Comparison of ENCODE assay signal across 17 cellular contexts in the genomic region with DNA sequence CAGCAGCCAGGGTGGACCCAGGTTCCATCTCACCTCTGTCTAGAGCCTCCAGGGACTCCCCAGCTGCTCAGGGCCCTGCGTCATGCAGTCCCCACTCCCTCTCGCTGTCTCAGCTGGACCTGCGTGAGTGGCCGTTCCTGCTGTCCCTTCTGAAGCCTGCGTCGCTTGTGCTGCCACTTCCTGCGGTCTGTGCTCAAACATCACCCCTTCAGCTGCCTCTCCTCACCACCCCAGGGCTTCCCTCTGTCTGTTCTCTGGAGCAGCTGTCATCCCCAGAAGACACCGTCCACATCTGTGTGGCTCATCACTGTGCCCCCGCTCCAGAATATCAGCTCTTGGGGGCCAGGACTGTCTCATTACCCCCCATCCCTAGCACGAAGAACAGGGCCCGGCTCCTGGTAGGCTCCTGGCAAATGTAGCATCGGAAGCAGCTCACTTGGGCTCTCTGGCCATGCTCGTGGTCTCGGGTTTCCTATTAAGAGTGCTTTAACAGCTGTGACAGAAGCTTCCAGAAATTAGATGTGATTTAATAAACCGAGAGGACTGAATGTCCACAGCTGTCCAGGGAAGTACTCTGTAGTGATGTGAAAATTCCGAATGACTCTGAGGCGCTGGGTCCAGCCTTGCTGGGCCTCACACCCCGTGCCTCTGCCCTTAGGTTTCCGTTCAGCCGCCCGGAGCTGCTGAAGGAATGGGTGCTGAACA. TPM values are rescaled to one million over a fixed set of nuclear protein-coding genes. Genes with fewer than 3 reads are reported as not detected.
DNase-seq lines count a peak whose midpoint lies in the region; ATAC-seq and TF ChIP-seq lines count a peak whose summit lies in the region.
"Had no signal": no experiment of that assay in that cellular context is flagged by ENCODE, and none has a peak within 500 bp of the region (broad histone marks: within the 10 kb centered on the region; RNA-seq: fewer than 3 reads in every experiment).

No MANE protein-coding gene starts in this region.

- TF ChIP-seq CTCF in DND-41 (IDR thresholded peaks at IDR 0.05; ENCODE audit: borderline replicate concordance, extremely low read depth, low read length, poor library complexity, severe bottlenecking) (no peak), natural killer cell (IDR thresholded peaks at IDR 0.05) (no peak), lower lobe of right lung (IDR thresholded peaks at IDR 0.05) (no peak)

- H3K36me3 ChIP-seq in BLaER1 treated with 17β-estradiol and CSF1 and Interleukin-3, amounts not matched to agents 10 nM and 100 nM: peaks cover 57 to 73% (median 64%) of the 10 kb centered on the region in 11 experiments
- peaks cover 72% of the 10 kb centered on the region for H3K36me3 ChIP-seq in DND-41 (ENCODE audit: insufficient read depth, low read length)
- H3K36me3 ChIP-seq in lower lobe of right lung: peaks cover 59% of the 10 kb centered on the region
- H3K36me3 ChIP-seq: uterus had no signal

- no peak overlapping the region for H2AFZ ChIP-seq in DND-41 (ENCODE audit: low read depth, low read length)

- peak overlapping the region in 1 of 11 experiments; percentile 1; a peak in 1 of 22 replicates for H3K27ac ChIP-seq in BLaER1 treated with 17β-estradiol and CSF1 and Interleukin-3, amounts not matched to agents 10 nM and 100 nM
- H3K27ac ChIP-seq in DND-41 (ENCODE audit: low read length): no peak overlapping the region
- H3K27ac ChIP-seq in lower lobe of right lung: no peak overlapping the region
- H3K27ac ChIP-seq: uterus had no signal

- H3K27ac Mint-ChIP-seq in activated T-helper 17 cell treated with anti-CD3 and anti-CD28 coated beads, Interleukin-2, amount 50 U/mL, for 72 hours: peak overlapping the region; percentile 45
- H3K27ac Mint-ChIP-seq in natural killer cell: peak overlapping the region in 1 of 2 donors; percentile 11

- DNase-seq in DND-41 (no peak), natural killer cell (no peak), NCI-H2171 treated with DMSO at 0.1 percent for 48 hours (lab: John Stamatoyannopoulos, UW) (no peak), lower lobe of right lung (no peak), NCI-H1092 (lab: John Stamatoyannopoulos, UW) (no peak)
- DNase-seq: activated effector memory CD4-positive, alpha-beta T cell treated with anti-CD3 and anti-CD28 coated beads, Interleukin-2, amount 50 U/mL, for 16 hours; islet precursor cell; NCI-H446 treated with DMSO at 0.1 percent for 48 hours; OCI-M1; stimulated activated CD4-positive, alpha-beta T cell treated with anti-CD3 and anti-CD28 coated beads, Interleukin-2, amount 100 ng/mL, for 48 hours; uterus had no signal

- ATAC-seq in DND-41 (ENCODE audit: insufficient read depth, low read depth): no peak
- no peak for ATAC-seq in activated T-helper 17 cell treated with anti-CD3 and anti-CD28 coated beads, Interleukin-2, amount 50 U/mL, for 72 hours (replicated peaks)
- ATAC-seq in natural killer cell: no peak
- no peak for ATAC-seq in GM18511 (IDR thresholded peaks at IDR 0.05; ENCODE audit: unreplicated experiment)
- ATAC-seq in lower lobe of right lung: no peak
- ATAC-seq: HepG2, right cardiac atrium, SK-N-SH treated with all-trans-retinoic acid at 6 μM for 48 hours had no signal

- peak overlapping the region in 5 of 11 experiments; percentile 22 to 89 (median 47); a peak in 6 of 22 replicates for H3K9ac ChIP-seq in BLaER1 treated with 17β-estradiol and CSF1 and Interleukin-3, amounts not matched to agents 10 nM and 100 nM
- H3K9ac ChIP-seq in DND-41 (ENCODE audit: low read depth, low read length): no peak overlapping the region

- H3K4me2 ChIP-seq in BLaER1 treated with 17β-estradiol and CSF1 and Interleukin-3, amounts not matched to agents 10 nM and 100 nM: peak overlapping the region; percentile 10 to 97 (median 90); a peak in 19 of 22 replicates
- 0 out of 2 replicates have a peak overlapping the region, but pooled peaks have one; percentile 76 for H3K4me2 ChIP-seq in DND-41 (ENCODE audit: insufficient read depth, low read length)

- no peaks in the 10 kb centered on the region for H3K9me3 ChIP-seq in BLaER1 treated with 17β-estradiol and CSF1 and Interleukin-3, amounts not matched to agents 10 nM and 100 nM (replicated peaks in 1 of 11)
- no peaks in the 10 kb centered on the region for H3K9me3 ChIP-seq in DND-41 (ENCODE audit: insufficient read depth, low read length, severe bottlenecking)
- H3K9me3 ChIP-seq in lower lobe of right lung: no peaks in the 10 kb centered on the region
- H3K9me3 ChIP-seq: uterus had no signal

- H3K27me3 Mint-ChIP-seq in activated T-helper 17 cell treated with anti-CD3 and anti-CD28 coated beads, Interleukin-2, amount 50 U/mL, for 72 hours: no peaks in the 10 kb centered on the region
- no peaks in the 10 kb centered on the region for H3K27me3 Mint-ChIP-seq in natural killer cell (ENCODE audit: low read depth in 2 of 2)

- H3K9me3 Mint-ChIP-seq in activated T-helper 17 cell treated with anti-CD3 and anti-CD28 coated beads, Interleukin-2, amount 50 U/mL, for 72 hours: no peaks in the 10 kb centered on the region
- no peaks in the 10 kb centered on the region for H3K9me3 Mint-ChIP-seq in natural killer cell

- H3K4me1 Mint-ChIP-seq in activated T-helper 17 cell treated with anti-CD3 and anti-CD28 coated beads, Interleukin-2, amount 50 U/mL, for 72 hours: peaks cover 5% of the 10 kb centered on the region
- peaks cover 31 to 33% of the 10 kb centered on the region in 2 donors for H3K4me1 Mint-ChIP-seq in natural killer cell

- H3K36me3 Mint-ChIP-seq in activated T-helper 17 cell treated with anti-CD3 and anti-CD28 coated beads, Interleukin-2, amount 50 U/mL, for 72 hours (ENCODE audit: low read depth): peaks cover 73% of the 10 kb centered on the region
- no peaks in the 10 kb centered on the region for H3K36me3 Mint-ChIP-seq in natural killer cell

- H3K4me3 Mint-ChIP-seq in activated T-helper 17 cell treated with anti-CD3 and anti-CD28 coated beads, Interleukin-2, amount 50 U/mL, for 72 hours: peak overlapping the region; percentile 88
- H3K4me3 Mint-ChIP-seq in natural killer cell: peak overlapping the region; percentile 51

- peaks cover 49% of the 10 kb centered on the region for H3K79me2 ChIP-seq in DND-41 (ENCODE audit: insufficient read depth, low read length)

- H3K4me1 ChIP-seq in BLaER1 treated with 17β-estradiol and CSF1 and Interleukin-3, amounts not matched to agents 10 nM and 100 nM: peaks cover 27 to 52% (median 36%) of the 10 kb centered on the region in 10 experiments
- H3K4me1 ChIP-seq in DND-41 (ENCODE audit: insufficient read depth, low read length): peaks cover 25% of the 10 kb centered on the region
- peaks cover 25% of the 10 kb centered on the region for H3K4me1 ChIP-seq in lower lobe of right lung

- intact Hi-C loops in natural killer cell (cut with micrococcal nuclease) (no loop called here), lower lobe of right lung (cut with DNase I) (no loop called here)

- H4K20me1 ChIP-seq in BLaER1 treated with 17β-estradiol and CSF1 and Interleukin-3, amounts not matched to agents 10 nM and 100 nM: peaks cover 42 to 82% (median 71%) of the 10 kb centered on the region in 11 experiments; a peak in 21 of 22 replicates
- peaks cover 54% of the 10 kb centered on the region for H4K20me1 ChIP-seq in DND-41 (ENCODE audit: insufficient read depth, low read length)

- H3K27me3 ChIP-seq in BLaER1 treated with 17β-estradiol and CSF1 and Interleukin-3, amounts not matched to agents 10 nM and 100 nM: no peaks in the 10 kb centered on the region
- no peaks in the 10 kb centered on the region for H3K27me3 ChIP-seq in DND-41 (ENCODE audit: insufficient read depth, low read length, poor library complexity)
- H3K27me3 ChIP-seq in lower lobe of right lung (ENCODE audit: low read depth): no peaks in the 10 kb centered on the region
- H3K27me3 ChIP-seq: uterus had no signal

- H3K4me3 ChIP-seq in BLaER1 treated with 17β-estradiol and CSF1 and Interleukin-3, amounts not matched to agents 10 nM and 100 nM: no peak overlapping the region
- H3K4me3 ChIP-seq in DND-41 (ENCODE audit: low read depth in 1 of 2, low read length in 2 of 2): no peak overlapping the region
- no peak overlapping the region for H3K4me3 ChIP-seq in lower lobe of right lung
- H3K4me3 ChIP-seq: uterus had no signal

RNA-seq across cellular contexts. Expression of a gene that starts 3.3 kb away (rescaled TPM):
- 10 to 100 TPM; 19.3 to 34.6 TPM for total RNA-seq in activated T-helper 17 cell treated with anti-CD3 and anti-CD28 coated beads, Interleukin-2, amount 50 U/mL, for 72 hours
- 10 to 100 TPM; 11.7 to 23.4 (median 23.1) TPM for total RNA-seq in natural killer cell
- 15.7 TPM for total RNA-seq in lower lobe of right lung

RNA-seq across cellular contexts. Expression of a gene that starts 14.5 kb away (rescaled TPM):
- total RNA-seq in activated T-helper 17 cell treated with anti-CD3 and anti-CD28 coated beads, Interleukin-2, amount 50 U/mL, for 72 hours: 10 to 100 TPM; 14.8 to 23.7 TPM
- 10 to 100 TPM in 2 of 3 donors, 1 to 10 TPM in 1; 7.3 to 14.2 (median 10.9) TPM for total RNA-seq in natural killer cell
- 10.2 TPM for total RNA-seq in lower lobe of right lung

RNA-seq across cellular contexts. Expression of a gene that starts 25.3 kb away (rescaled TPM):
- total RNA-seq in activated T-helper 17 cell treated with anti-CD3 and anti-CD28 coated beads, Interleukin-2, amount 50 U/mL, for 72 hours: 10 to 100 TPM; 32.3 to 35.3 TPM
- total RNA-seq in natural killer cell: 10 to 100 TPM; 23.5 to 37.8 (median 28.9) TPM
- 22.6 TPM for total RNA-seq in lower lobe of right lung

RNA-seq across cellular contexts. Expression of a gene that starts 48.2 kb away (rescaled TPM):
- total RNA-seq in activated T-helper 17 cell treated with anti-CD3 and anti-CD28 coated beads, Interleukin-2, amount 50 U/mL, for 72 hours: 10 to 100 TPM; 22.0 to 28.5 TPM
- total RNA-seq in natural killer cell (10 to 100 TPM; 45.6 to 56.4 (median 54.0) TPM), lower lobe of right lung (36.5 TPM)
